39 cellular contexts compared by ENCODE assay signal in the genomic region with DNA sequence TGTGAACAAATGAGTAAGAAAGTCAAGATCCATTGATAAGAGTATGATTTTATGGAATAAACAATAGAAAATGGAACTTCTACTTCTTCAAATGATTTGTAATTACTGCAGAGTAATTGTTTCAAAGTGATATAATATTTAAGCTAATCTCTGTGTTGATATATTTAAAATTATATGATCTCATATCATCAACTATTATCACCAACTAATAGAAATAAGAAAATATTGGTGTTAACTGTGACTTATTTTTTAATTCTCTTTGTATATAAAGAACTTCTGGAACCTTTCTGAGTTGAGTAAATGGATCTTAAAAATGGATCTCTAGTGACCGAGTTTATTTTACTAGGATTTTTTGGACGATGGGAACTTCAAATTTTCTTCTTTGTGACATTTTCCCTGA. TPM values are rescaled to one million over a fixed set of nuclear protein-coding genes. Genes with fewer than 3 reads are reported as not detected.
"Had no signal": no experiment of that assay in that cellular context is flagged by ENCODE, and none has a peak within 500 bp of the region (broad histone marks: within the 10 kb centered on the region; RNA-seq: fewer than 3 reads in every experiment).

A gene with protein sequence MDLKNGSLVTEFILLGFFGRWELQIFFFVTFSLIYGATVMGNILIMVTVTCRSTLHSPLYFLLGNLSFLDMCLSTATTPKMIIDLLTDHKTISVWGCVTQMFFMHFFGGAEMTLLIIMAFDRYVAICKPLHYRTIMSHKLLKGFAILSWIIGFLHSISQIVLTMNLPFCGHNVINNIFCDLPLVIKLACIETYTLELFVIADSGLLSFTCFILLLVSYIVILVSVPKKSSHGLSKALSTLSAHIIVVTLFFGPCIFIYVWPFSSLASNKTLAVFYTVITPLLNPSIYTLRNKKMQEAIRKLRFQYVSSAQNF (plus strand): TSS at position 301 of the 400 bp plus-strand sequence. CDS start 0 bp downstream, at position 301.

- H3K9me3 ChIP-seq: MG63 had no signal

- DNase-seq: Karpas-422, Kasumi-1, MG63, MM.1S, MV-4-11, NCI-H1048, NCI-H1092, NCI-H1092 treated with DMSO at 0.1 percent for 48 hours, NCI-H1105, NCI-H1105 treated with DMSO at 0.1 percent for 48 hours, NCI-H1417, NCI-H1417 treated with DMSO at 0.1 percent for 48 hours, NCI-H1436, NCI-H1436 treated with DMSO at 0.1 percent for 48 hours, NCI-H146, NCI-H1694, NCI-H1694 treated with DMSO at 0.1 percent for 48 hours, NCI-H187, NCI-H187 treated with DMSO at 0.1 percent for 48 hours, NCI-H1930, NCI-H2029, NCI-H2029 treated with DMSO at 0.1 percent for 48 hours, NCI-H2081, NCI-H2081 treated with DMSO at 0.1 percent for 48 hours, NCI-H2107, NCI-H2171, NCI-H2171 treated with DMSO at 0.1 percent for 48 hours, NCI-H2227 treated with DMSO at 0.1 percent for 48 hours, NCI-H226, NCI-H345, NCI-H446, NCI-H446 treated with DMSO at 0.1 percent for 48 hours, NCI-H510A, NCI-H510A treated with DMSO at 0.1 percent for 48 hours had no signal

- H3K36me3 ChIP-seq: MG63 had no signal

- H3K4me3 ChIP-seq: MG63 had no signal

- H3K27ac ChIP-seq: KMS-11 had no signal

- H3K4me2 ChIP-seq: KMS-11 had no signal

- H3K27me3 ChIP-seq: MG63 had no signal

- H3K9ac ChIP-seq: KMS-11 had no signal

RNA-seq across cellular contexts. Expression of the gene that starts here (rescaled TPM):
- total RNA-seq: LHCN-M2, M059J, MCF 10A, NCI-H460 had no signal
